In the genomic region with DNA sequence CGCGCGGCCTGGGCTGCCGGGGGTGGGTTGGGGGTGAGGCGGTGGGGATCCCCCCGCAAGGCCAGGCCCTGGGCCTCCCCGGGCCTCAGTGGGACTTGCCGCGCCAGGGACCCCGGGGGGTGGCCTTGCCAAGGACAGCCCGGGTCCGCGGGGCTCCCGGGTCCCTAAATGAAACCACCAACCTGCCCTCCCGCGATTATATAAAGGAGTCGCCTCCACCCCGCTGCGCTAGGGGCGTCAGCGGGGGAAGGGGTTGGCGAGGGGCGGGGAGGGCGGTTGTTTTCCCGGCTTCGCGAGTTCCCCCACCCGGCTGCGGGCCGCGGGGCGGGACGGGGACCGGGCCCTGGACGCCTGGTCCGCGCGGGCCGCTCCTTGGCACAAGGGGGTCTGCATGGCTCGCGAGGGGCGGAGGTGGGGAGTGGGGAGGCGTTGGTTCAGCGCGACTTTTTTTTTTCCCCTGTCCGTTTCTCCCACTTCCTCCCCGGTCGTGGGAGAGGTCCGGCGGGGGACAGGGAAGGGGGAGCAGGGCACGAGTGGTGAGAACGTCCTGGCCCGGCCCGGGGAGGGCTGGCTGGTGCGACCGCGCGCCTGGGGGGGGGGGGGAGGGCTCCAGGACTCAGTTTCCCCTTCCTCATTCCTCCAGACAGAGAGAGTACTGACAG, we compare ENCODE assay signal across 8 cellular contexts. TPM values are rescaled to one million over a fixed set of nuclear protein-coding genes. Genes with fewer than 3 reads are reported as not detected.
DNase-seq lines count a peak whose midpoint lies in the region; ATAC-seq and TF ChIP-seq lines count a peak whose summit lies in the region.

No MANE protein-coding gene starts in this region.

- no peaks in the 10 kb centered on the region for H3K9me2 ChIP-seq in neural cell (ENCODE audit: insufficient read depth, low read length)

- H2AFZ ChIP-seq in neural cell (ENCODE audit: low read depth, low read length), result no peak overlapping the region

- H3K4me3 ChIP-seq in esophagus (ENCODE audit: low read depth in 1 of 2, low read length in 2 of 2) (peak overlapping the region; percentile 83 to 98), neural cell (ENCODE audit: low read length) (peak overlapping the region; percentile 85)

- DNase-seq in NCI-H2227 (lab: John Stamatoyannopoulos, UW; ENCODE audit: unreplicated experiment) (peak; percentile 35), NCI-H2227 treated with DMSO at 0.1 percent for 48 hours (lab: John Stamatoyannopoulos, UW) (no peak), T-helper 1 cell (peak in 3 of 5 donors; percentile 45 to 57 (median 50)), NCI-H2107 (lab: John Stamatoyannopoulos, UW) (no peak), NCI-H1436 (lab: John Stamatoyannopoulos, UW) (no peak)

- peaks cover 0 to 13% of the 10 kb centered on the region in 2 donors for H3K4me1 ChIP-seq in esophagus (ENCODE audit: control insufficient read depth in 2 of 2, insufficient read depth in 2 of 2, low read length in 1 of 2)

- H3K79me2 ChIP-seq in neural cell (replicated peaks; ENCODE audit: insufficient read depth, low read length), result peaks cover 1% of the 10 kb centered on the region

- H3K9me3 ChIP-seq in esophagus (ENCODE audit: control insufficient read depth in 2 of 2, insufficient read depth in 1 of 2, low read depth in 1 of 2, low read length in 1 of 2) (no peaks in the 10 kb centered on the region), neural cell (ENCODE audit: low read length) (no peaks in the 10 kb centered on the region)

- H3K27ac ChIP-seq in esophagus (ENCODE audit: low read depth in 2 of 2, low read length in 1 of 2) (peak overlapping the region; percentile 96 to 100), neural cell (ENCODE audit: low read length) (no peak overlapping the region)

- no peak overlapping the region for H3K4me2 ChIP-seq in neural cell (ENCODE audit: low read length)

- H3K36me3 ChIP-seq in esophagus (ENCODE audit: control insufficient read depth in 2 of 2, insufficient read depth in 2 of 2, low read length in 1 of 2) (peaks cover 0 to 12% of the 10 kb centered on the region in 2 donors), neural cell (ENCODE audit: insufficient read depth, low read length) (no peaks in the 10 kb centered on the region)

- no peak for TF ChIP-seq EP300 in neural cell (conservative IDR thresholded peaks at IDR 0.05; ENCODE audit: poor library complexity, severe bottlenecking)

- H4K20me1 ChIP-seq in neural cell (ENCODE audit: insufficient read depth), result peaks cover 5% of the 10 kb centered on the region

- no peaks in the 10 kb centered on the region for H3K27me3 ChIP-seq in esophagus (ENCODE audit: control insufficient read depth in 1 of 2, insufficient read depth in 2 of 2, low read length in 2 of 2)
- peaks cover 22% of the 10 kb centered on the region for H3K27me3 ChIP-seq in neural cell (ENCODE audit: insufficient read depth, low read depth, low read length)

- WGBS in esophagus, 2 donors, result 0 to 1% methylated on average over 37 to 58 of the region's 58 CpGs

- ATAC-seq in HG03139 (IDR thresholded peaks at IDR 0.05; ENCODE audit: unreplicated experiment), result no peak

- TF ChIP-seq CTCF in neural cell (IDR thresholded peaks at IDR 0.05; ENCODE audit: poor library complexity, severe bottlenecking), result no peak

- H3K9ac ChIP-seq in neural cell (ENCODE audit: low read length), result peak overlapping the region; percentile 85

- no peaks in the 10 kb centered on the region for H3F3A ChIP-seq in neural cell (ENCODE audit: insufficient read depth, low read length, poor library complexity, severe bottlenecking)

- TF ChIP-seq RAD21 in neural cell (conservative IDR thresholded peaks at IDR 0.05), result no peak

TF ChIP-seq in neural cell, 6 proteins besides CTCF, POLR2A, EP300 and RAD21:
- TF ChIP-seq MXI1 (conservative IDR thresholded peaks at IDR 0.05; ENCODE audit: poor library complexity, severe bottlenecking), result no peak
- no peak for TF ChIP-seq SMC3 (conservative IDR thresholded peaks at IDR 0.05; ENCODE audit: poor library complexity)
- no peak for TF ChIP-seq POLR2AphosphoS5 (IDR thresholded peaks at IDR 0.05)
- TF ChIP-seq, protein P1, sequence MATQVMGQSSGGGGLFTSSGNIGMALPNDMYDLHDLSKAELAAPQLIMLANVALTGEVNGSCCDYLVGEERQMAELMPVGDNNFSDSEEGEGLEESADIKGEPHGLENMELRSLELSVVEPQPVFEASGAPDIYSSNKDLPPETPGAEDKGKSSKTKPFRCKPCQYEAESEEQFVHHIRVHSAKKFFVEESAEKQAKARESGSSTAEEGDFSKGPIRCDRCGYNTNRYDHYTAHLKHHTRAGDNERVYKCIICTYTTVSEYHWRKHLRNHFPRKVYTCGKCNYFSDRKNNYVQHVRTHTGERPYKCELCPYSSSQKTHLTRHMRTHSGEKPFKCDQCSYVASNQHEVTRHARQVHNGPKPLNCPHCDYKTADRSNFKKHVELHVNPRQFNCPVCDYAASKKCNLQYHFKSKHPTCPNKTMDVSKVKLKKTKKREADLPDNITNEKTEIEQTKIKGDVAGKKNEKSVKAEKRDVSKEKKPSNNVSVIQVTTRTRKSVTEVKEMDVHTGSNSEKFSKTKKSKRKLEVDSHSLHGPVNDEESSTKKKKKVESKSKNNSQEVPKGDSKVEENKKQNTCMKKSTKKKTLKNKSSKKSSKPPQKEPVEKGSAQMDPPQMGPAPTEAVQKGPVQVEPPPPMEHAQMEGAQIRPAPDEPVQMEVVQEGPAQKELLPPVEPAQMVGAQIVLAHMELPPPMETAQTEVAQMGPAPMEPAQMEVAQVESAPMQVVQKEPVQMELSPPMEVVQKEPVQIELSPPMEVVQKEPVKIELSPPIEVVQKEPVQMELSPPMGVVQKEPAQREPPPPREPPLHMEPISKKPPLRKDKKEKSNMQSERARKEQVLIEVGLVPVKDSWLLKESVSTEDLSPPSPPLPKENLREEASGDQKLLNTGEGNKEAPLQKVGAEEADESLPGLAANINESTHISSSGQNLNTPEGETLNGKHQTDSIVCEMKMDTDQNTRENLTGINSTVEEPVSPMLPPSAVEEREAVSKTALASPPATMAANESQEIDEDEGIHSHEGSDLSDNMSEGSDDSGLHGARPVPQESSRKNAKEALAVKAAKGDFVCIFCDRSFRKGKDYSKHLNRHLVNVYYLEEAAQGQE (IDR thresholded peaks at IDR 0.05; ENCODE audit: borderline replicate concordance), result no peak
- TF ChIP-seq EZH2 (IDR thresholded peaks at IDR 0.05; ENCODE audit: borderline replicate concordance, insufficient read depth, low read length, poor library complexity, severe bottlenecking), result no peak
- no peak for TF ChIP-seq TAF1 (IDR thresholded peaks at IDR 0.05; ENCODE audit: low read depth)

RNA-seq across cellular contexts. Expression of gene ZBTB7A, which starts 0.8 kb away (rescaled TPM):
- polyA plus RNA-seq in esophagus (10 to 100 TPM; 22.4 to 29.7 TPM), neural cell (1.7 and 2.5 TPM in 2 replicates)
- 5.3 and 7.5 TPM in 2 replicates for polyA minus RNA-seq in neural cell

RNA-seq across cellular contexts. Expression of gene MAP2K2, which starts 56.4 kb away (rescaled TPM):
- 100 to 1,000 TPM; 120 to 127 TPM for polyA plus RNA-seq in esophagus
- polyA plus RNA-seq in neural cell, result 95.5 and 102 TPM in 2 replicates
- polyA minus RNA-seq in neural cell, result 103 and 117 TPM in 2 replicates

RNA-seq across cellular contexts. Expression of gene PIAS4, which starts 60.0 kb away (rescaled TPM):
- polyA plus RNA-seq in esophagus (10 to 100 TPM in 1 of 2 donors, 1 to 10 TPM in 1; 9.6 to 10.9 TPM), neural cell (22.3 and 27.0 TPM in 2 replicates)
- 33.7 and 40.2 TPM in 2 replicates for polyA minus RNA-seq in neural cell

Comparison
In these comparisons a context has a peak if more than half of its experiments do, and no peak if none do; other contexts are left out.
1. DNase-seq: peak in NCI-H2227 (single experiment) and T-helper 1 cell (3 of 5); none in NCI-H2227 treated with DMSO at 0.1 percent for 48 hours (single experiment), NCI-H2107 (single experiment) and NCI-H1436 (single experiment).